ENCODE assay signal across 8 cellular contexts in the genomic region with DNA sequence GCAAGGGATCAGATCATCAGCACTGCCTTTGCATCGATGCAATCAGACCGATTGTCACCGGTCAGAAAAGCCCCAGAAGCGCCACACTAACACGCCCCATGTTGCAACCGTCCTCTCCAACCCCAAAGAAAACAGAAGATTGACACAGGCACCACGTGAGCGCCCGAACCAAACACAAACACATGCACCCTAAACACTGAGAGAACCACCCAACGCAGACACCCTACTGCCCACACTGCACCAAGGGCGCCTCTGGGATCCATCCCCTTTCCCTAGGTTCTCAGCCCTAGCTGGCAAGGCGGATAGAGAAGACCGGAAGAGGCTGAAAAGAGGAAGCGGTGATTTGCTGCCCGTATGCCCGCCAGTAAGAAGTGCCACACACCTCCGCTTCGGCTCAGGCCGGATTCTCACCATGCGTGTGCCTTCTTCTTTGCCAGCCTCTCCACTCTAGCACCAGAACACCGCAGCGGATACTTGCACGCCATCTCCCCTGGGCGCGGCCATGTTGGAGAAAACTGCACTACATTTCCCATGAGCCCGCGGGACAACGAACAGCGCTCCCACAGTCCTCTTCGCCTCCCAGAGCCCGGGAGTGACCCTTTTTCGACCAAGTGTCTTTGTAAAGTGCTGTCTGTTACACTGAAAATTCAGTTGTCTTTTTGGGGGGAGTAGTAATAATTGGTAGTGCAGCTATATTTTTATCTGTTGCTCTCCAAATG. TPM values are rescaled to one million over a fixed set of nuclear protein-coding genes. Genes with fewer than 3 reads are reported as not detected.
A peak's percentile ranks its signal among the peaks of the same experiment; 100 is the strongest.
DNase-seq lines count a peak whose midpoint lies in the region; TF ChIP-seq lines count a peak whose summit lies in the region.

A gene with protein sequence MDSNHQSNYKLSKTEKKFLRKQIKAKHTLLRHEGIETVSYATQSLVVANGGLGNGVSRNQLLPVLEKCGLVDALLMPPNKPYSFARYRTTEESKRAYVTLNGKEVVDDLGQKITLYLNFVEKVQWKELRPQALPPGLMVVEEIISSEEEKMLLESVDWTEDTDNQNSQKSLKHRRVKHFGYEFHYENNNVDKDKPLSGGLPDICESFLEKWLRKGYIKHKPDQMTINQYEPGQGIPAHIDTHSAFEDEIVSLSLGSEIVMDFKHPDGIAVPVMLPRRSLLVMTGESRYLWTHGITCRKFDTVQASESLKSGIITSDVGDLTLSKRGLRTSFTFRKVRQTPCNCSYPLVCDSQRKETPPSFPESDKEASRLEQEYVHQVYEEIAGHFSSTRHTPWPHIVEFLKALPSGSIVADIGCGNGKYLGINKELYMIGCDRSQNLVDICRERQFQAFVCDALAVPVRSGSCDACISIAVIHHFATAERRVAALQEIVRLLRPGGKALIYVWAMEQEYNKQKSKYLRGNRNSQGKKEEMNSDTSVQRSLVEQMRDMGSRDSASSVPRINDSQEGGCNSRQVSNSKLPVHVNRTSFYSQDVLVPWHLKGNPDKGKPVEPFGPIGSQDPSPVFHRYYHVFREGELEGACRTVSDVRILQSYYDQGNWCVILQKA (minus strand): TSS at position 517 of the 719 bp plus-strand sequence. CDS start 4,842 bp downstream, outside the sequence.

- H3K27ac ChIP-seq in SJSA1 (peak within 1 kb of the TSS; percentile 67), osteoblast (ENCODE audit: low read depth, low read length) (peak within 1 kb of the TSS; percentile 83), testis (peak within 1 kb of the TSS; percentile 81 to 82)

- TF ChIP-seq CTCF in LNCaP clone FGC (IDR thresholded peaks at IDR 0.05; ENCODE audit: control insufficient read depth, extremely low read depth, insufficient read depth), result no peak
- no peak for TF ChIP-seq CTCF in osteoblast (IDR thresholded peaks at IDR 0.05; ENCODE audit: extremely low read depth, low read depth, low read length)
- TF ChIP-seq CTCF in testis (IDR thresholded peaks at IDR 0.05), result no peak

- H3K4me1 ChIP-seq in SJSA1 (replicated peaks), result peaks cover 31% of the 10 kb centered on the region
- H3K4me1 ChIP-seq in osteoblast (ENCODE audit: insufficient read depth, low read length), result peaks cover 50% of the 10 kb centered on the region
- peaks cover 31% of the 10 kb centered on the region for H3K4me1 ChIP-seq in testis

- H3K27me3 ChIP-seq in SJSA1 (replicated peaks) (no peaks in the 10 kb centered on the region), osteoblast (ENCODE audit: insufficient read depth, low read length) (peaks cover 4% of the 10 kb centered on the region), testis (no peaks in the 10 kb centered on the region)

- no peaks in the 10 kb centered on the region for H4K20me1 ChIP-seq in osteoblast (ENCODE audit: insufficient read depth, low read length)

- H3K4me3 ChIP-seq in LNCaP clone FGC (ENCODE audit: low read depth, low read length), result peak within 1 kb of the TSS; percentile 81
- H3K4me3 ChIP-seq in SJSA1, result peak within 1 kb of the TSS; percentile 58
- peak within 1 kb of the TSS; percentile 87 for H3K4me3 ChIP-seq in osteoblast (ENCODE audit: insufficient read depth, low read length)
- H3K4me3 ChIP-seq in testis, result peak within 1 kb of the TSS; percentile 85 to 93

- peak within 1 kb of the TSS; percentile 89 for H3K4me2 ChIP-seq in osteoblast (ENCODE audit: insufficient read depth, low read length)

- intact Hi-C loops in testis (cut with DNase I; ENCODE audit: low total_unique reads), result no loop called here

- H3K9me3 ChIP-seq in SJSA1 (replicated peaks), result no peaks in the 10 kb centered on the region
- no peaks in the 10 kb centered on the region for H3K9me3 ChIP-seq in osteoblast (ENCODE audit: low read depth, low read length)
- H3K9me3 ChIP-seq in testis, result no peaks in the 10 kb centered on the region

- TF ChIP-seq POLR2A in testis (IDR thresholded peaks at IDR 0.05), result no peak

- 0% methylated on average over 23 to 32 of the region's 32 CpGs for WGBS in testis, 2 donors

- H3K36me3 ChIP-seq in SJSA1, result no peaks in the 10 kb centered on the region
- H3K36me3 ChIP-seq in osteoblast (ENCODE audit: insufficient read depth, low read length), result no peaks in the 10 kb centered on the region
- H3K36me3 ChIP-seq in testis (ENCODE audit: low read depth, missing control alignments), result no peaks in the 10 kb centered on the region

- DNase-seq in ELR (ENCODE audit: low read depth), result peak; percentile 81
- DNase-seq in GOT3 (lab: John Stamatoyannopoulos, UW), result peak; percentile 8
- DNase-seq in LNCaP clone FGC (ENCODE audit: low read depth), result no peak
- DNase-seq in SJSA1 (ENCODE audit: low read depth in 1 of 2, low spot score in 2 of 2), result peak; percentile 52 to 63
- peak; percentile 18 to 67 (median 56) for DNase-seq in activated naive CD4-positive, alpha-beta T cell (lab: John Stamatoyannopoulos, UW)
- peak; percentile 67 for DNase-seq in germinal center (ENCODE audit: low spot score)
- DNase-seq in osteoblast (ENCODE audit: insufficient read length, low spot score, missing footprints), result peak; percentile 90
- peak; percentile 91 for DNase-seq in testis

- H2AFZ ChIP-seq in osteoblast (ENCODE audit: low read length), result peak within 1 kb of the TSS; percentile 99

- H3K79me2 ChIP-seq in osteoblast (ENCODE audit: insufficient read depth, low read length), result peaks cover 9% of the 10 kb centered on the region

RNA-seq across cellular contexts. Expression of the gene that starts here (rescaled TPM):
- total RNA-seq in SJSA1 (2014; rRNA removed; shearing (Covaris generic)), result 3.8 and 6.2 TPM in 2 replicates
- 6.2 and 7.7 TPM in 2 replicates for total RNA-seq in osteoblast
- total RNA-seq in testis, result 10 to 100 TPM in 1 of 2 donors, 1 to 10 TPM in 1; 7.8 to 12.1 TPM
- 5.3 TPM for polyA plus RNA-seq in testis (ENCODE audit: insufficient read depth, low read depth, low replicate concordance)
